14 cellular contexts compared by ENCODE assay signal in genomic region chr18:75064513-75064905, GRCh38.
A peak's percentile ranks its signal among the peaks of the same experiment; 100 is the strongest.
DNase-seq lines count a peak whose midpoint lies in the region; ATAC-seq and TF ChIP-seq lines count a peak whose summit lies in the region.
"Had no signal": no experiment of that assay in that cellular context is flagged by ENCODE, and none has a peak within 500 bp of the region (broad histone marks: within the 10 kb centered on the region; RNA-seq: fewer than 3 reads in every experiment).

No MANE protein-coding gene starts in this region.

- no peaks in the 10 kb centered on the region for H3K9me3 Mint-ChIP-seq in chondrocyte (ENCODE audit: low read depth)
- H3K9me3 Mint-ChIP-seq: CD4-positive, alpha-beta memory T cell had no signal

- H3K27me3 ChIP-seq in upper lobe of right lung = no peaks in the 10 kb centered on the region

- H3K27me3 Mint-ChIP-seq in chondrocyte (ENCODE audit: low read depth) = no peaks in the 10 kb centered on the region
- H3K27me3 Mint-ChIP-seq: CD4-positive, alpha-beta memory T cell had no signal

- TF ChIP-seq CTCF in HEK293 (tag by site-specific recombination; IDR thresholded peaks at IDR 0.05) = no peak
- TF ChIP-seq CTCF in upper lobe of right lung (IDR thresholded peaks at IDR 0.05) = no peak
- TF ChIP-seq CTCF in chondrocyte (IDR thresholded peaks at IDR 0.05) = no peak

- H3K27ac Mint-ChIP-seq in chondrocyte (ENCODE audit: unreplicated experiment) = no peak overlapping the region

- peak; percentile 4 for ATAC-seq in upper lobe of right lung

- no peaks in the 10 kb centered on the region for H3K4me1 Mint-ChIP-seq in chondrocyte (ENCODE audit: low read depth)

- no peaks in the 10 kb centered on the region for H3K36me3 ChIP-seq in HEK293 (ENCODE audit: control insufficient read depth in 2 of 2, insufficient read depth in 1 of 2, low read length in 2 of 2)
- H3K36me3 ChIP-seq in upper lobe of right lung = peaks cover 7% of the 10 kb centered on the region
- H3K36me3 ChIP-seq: HAP-1 had no signal

- CTCF ChIA-PET in HEK293 (lab: Yijun Ruan, JAX) = no interaction called here

- no peaks in the 10 kb centered on the region for H3K4me1 ChIP-seq in HEK293 (ENCODE audit: control insufficient read depth, insufficient read depth, low read length)
- H3K4me1 ChIP-seq in upper lobe of right lung = no peaks in the 10 kb centered on the region

- H3K9me3 ChIP-seq in HEK293 (ENCODE audit: control insufficient read depth, insufficient read depth, low read depth, low read length) (no peaks in the 10 kb centered on the region), upper lobe of right lung (no peaks in the 10 kb centered on the region)
- H3K9me3 ChIP-seq: HAP-1 had no signal

- intact Hi-C loops in upper lobe of right lung (cut with DNase I) = no loop called here

- no peak overlapping the region for H3K4me3 Mint-ChIP-seq in chondrocyte (ENCODE audit: unreplicated experiment)
- H3K4me3 Mint-ChIP-seq: CD4-positive, alpha-beta memory T cell had no signal

- H3K4me3 ChIP-seq in HEK293 (ENCODE audit: low read depth, low read length) = no peak overlapping the region
- H3K4me3 ChIP-seq in upper lobe of right lung = no peak overlapping the region
- H3K4me3 ChIP-seq: HAP-1 had no signal

- no peak overlapping the region for H3K27ac ChIP-seq in HEK293 (ENCODE audit: extremely low read depth, low read depth, low read length)
- no peak overlapping the region for H3K27ac ChIP-seq in upper lobe of right lung

- POLR2A ChIA-PET in HEK293 (lab: Yijun Ruan, JAX) = no interaction called here

- peaks cover 2% of the 10 kb centered on the region for H3K36me3 Mint-ChIP-seq in chondrocyte (ENCODE audit: low read depth)

- peak; percentile 31 for DNase-seq in D341Med (ENCODE audit: low spot score)
- peak; percentile 56 for DNase-seq in myocyte (ENCODE audit: low read depth)
- DNase-seq in upper lobe of right lung = peak; percentile 50
- no peak for DNase-seq in activated CD4-positive, alpha-beta T cell treated with anti-CD3 and anti-CD28 coated beads for 48 hours
- no peak for DNase-seq in chondrocyte (ENCODE audit: low spot score)
- DNase-seq: C1 segment of cervical spinal cord; Calu3; CD4-positive, alpha-beta memory T cell; COR-L47; DMS153; DND-41; GOT3 had no signal

TF ChIP-seq in HEK293, 187 proteins besides CTCF, POLR2A, EP300 and RAD21:
- TF ChIP-seq GLIS1 (tag by site-specific recombination; IDR thresholded peaks at IDR 0.05) (peak; percentile 22; the same call in 1 of the 2 replicates), ZNF585B (tag by site-specific recombination; IDR thresholded peaks at IDR 0.05) (no peak), ZNF18 (tag by site-specific recombination; IDR thresholded peaks at IDR 0.05) (no peak)

Comparison
In these comparisons a context has a peak if more than half of its experiments do, and no peak if none do; other contexts are left out.
1. DNase-seq: peak in D341Med (single experiment), myocyte (single experiment) and upper lobe of right lung (single experiment); none in activated CD4-positive, alpha-beta T cell treated with anti-CD3 and anti-CD28 coated beads for 48 hours (single experiment) and chondrocyte (single experiment).